10 cellular contexts compared by ENCODE assay signal in genomic region chr7:106772655-106773108, GRCh38.
A peak's percentile ranks its signal among the peaks of the same experiment; 100 is the strongest.
DNase-seq lines count a peak whose midpoint lies in the region; ATAC-seq and TF ChIP-seq lines count a peak whose summit lies in the region.
"Had no signal": no experiment of that assay in that cellular context is flagged by ENCODE, and none has a peak within 500 bp of the region (broad histone marks: within the 10 kb centered on the region; RNA-seq: fewer than 3 reads in every experiment).

No MANE protein-coding gene starts in this region.

- 82 to 92% methylated on average over 3 of the region's 3 CpGs for WGBS in testis, 2 donors

- BruUV-seq in PC-3 (replicated peaks; lab: Mats Ljungman, UMichigan): no TSS peak

- H3K36me3 ChIP-seq in PC-3 (ENCODE audit: low read depth, low read length) (no peaks in the 10 kb centered on the region; the same call in 1 of the 2 replicates), parathyroid adenoma (ENCODE audit: control insufficient read depth, insufficient read depth, low read length) (no peaks in the 10 kb centered on the region), testis (ENCODE audit: low read depth, missing control alignments) (no peaks in the 10 kb centered on the region)
- no peaks in the 10 kb centered on the region for H3K36me3 ChIP-seq in CD8-positive, alpha-beta T cell (ENCODE audit: insufficient read depth, low read length)

- no peaks in the 10 kb centered on the region for H3K9me3 ChIP-seq in PC-3 (ENCODE audit: low read length)
- H3K9me3 ChIP-seq in parathyroid adenoma (ENCODE audit: control insufficient read depth, low read length): no peaks in the 10 kb centered on the region
- H3K9me3 ChIP-seq in CD8-positive, alpha-beta T cell (ENCODE audit: low read length): no peaks in the 10 kb centered on the region
- no peaks in the 10 kb centered on the region for H3K9me3 ChIP-seq in testis

- peak overlapping the region; percentile 65 for H3K4me2 ChIP-seq in PC-3 (ENCODE audit: low read length)
- H3K4me2 ChIP-seq in parathyroid adenoma (ENCODE audit: low read length): no peak overlapping the region

- ATAC-seq in PC-3 (peak; percentile 21), GM18511 (IDR thresholded peaks at IDR 0.05; ENCODE audit: unreplicated experiment) (no peak)
- no peak for ATAC-seq in CD8-positive, alpha-beta T cell

- H4K20me1 ChIP-seq in PC-3 (ENCODE audit: low read length): no peaks in the 10 kb centered on the region

- no peak for TF ChIP-seq CTCF in PC-3 (conservative IDR thresholded peaks at IDR 0.05; ENCODE audit: low read depth, low read length)
- TF ChIP-seq CTCF in parathyroid adenoma (IDR thresholded peaks at IDR 0.05): no peak
- no peak for TF ChIP-seq CTCF in CD8-positive, alpha-beta T cell (IDR thresholded peaks at IDR 0.05)
- no peak for TF ChIP-seq CTCF in testis (IDR thresholded peaks at IDR 0.05)

- no peaks in the 10 kb centered on the region for H3K27me3 Mint-ChIP-seq in CD8-positive, alpha-beta T cell (ENCODE audit: low read depth)
- H3K27me3 Mint-ChIP-seq: central memory CD8-positive, alpha-beta T cell had no signal

- no peaks in the 10 kb centered on the region for H3K9me2 ChIP-seq in PC-3 (replicated peaks; ENCODE audit: low read length)

- H3K27me3 ChIP-seq in PC-3 (ENCODE audit: low read length): no peaks in the 10 kb centered on the region
- H3K27me3 ChIP-seq in parathyroid adenoma (ENCODE audit: control insufficient read depth, insufficient read depth, low read length): no peaks in the 10 kb centered on the region
- no peaks in the 10 kb centered on the region for H3K27me3 ChIP-seq in CD8-positive, alpha-beta T cell (ENCODE audit: insufficient read depth, low read length)
- no peaks in the 10 kb centered on the region for H3K27me3 ChIP-seq in testis

- peak; percentile 63 for DNase-seq in EL
- peak; percentile 77 for DNase-seq in PC-3
- peak; percentile 85 for DNase-seq in dermis blood vessel endothelial cell
- no peak for DNase-seq in CD8-positive, alpha-beta T cell
- no peak for DNase-seq in testis
- no peak for DNase-seq in amygdala (lab: John Stamatoyannopoulos, UW)
- DNase-seq: NCI-H446 treated with DMSO at 0.1 percent for 48 hours had no signal

- no peaks in the 10 kb centered on the region for H3K36me3 Mint-ChIP-seq in CD8-positive, alpha-beta T cell

- H3K9me3 Mint-ChIP-seq in CD8-positive, alpha-beta T cell: no peaks in the 10 kb centered on the region
- H3K9me3 Mint-ChIP-seq: central memory CD8-positive, alpha-beta T cell had no signal

- intact Hi-C loops in PC-3 (cut with micrococcal nuclease): no loop called here
- intact Hi-C loops in CD8-positive, alpha-beta T cell (cut with DNase I, micrococcal nuclease): no loop called here
- intact Hi-C loops in testis (cut with DNase I; ENCODE audit: low total_unique reads): no loop called here

- no peak overlapping the region for H2AFZ ChIP-seq in PC-3 (ENCODE audit: low read length)
- peak overlapping the region; percentile 1 for H2AFZ ChIP-seq in parathyroid adenoma

- CTCF ChIA-PET in PC-3 (lab: Charles Lee): no interaction called here
- CTCF ChIA-PET in CD8-positive, alpha-beta T cell (lab: Charles Lee): no interaction called here

- POLR2A ChIA-PET in PC-3 (lab: Charles Lee; ENCODE audit: unreplicated experiment): interaction anchor here (0.5 kb wide), 1 partner anchor 20 kb away, joined by 3 read pairs; no protein-coding TSS in a partner anchor
- POLR2A ChIA-PET in CD8-positive, alpha-beta T cell (lab: Charles Lee): no interaction called here

- H3K4me1 Mint-ChIP-seq in CD8-positive, alpha-beta T cell (ENCODE audit: low read depth): peaks cover 10% of the 10 kb centered on the region

- H3K27ac Mint-ChIP-seq in CD8-positive, alpha-beta T cell: no peak overlapping the region

- H3K79me2 ChIP-seq in PC-3 (ENCODE audit: low read length) (no peaks in the 10 kb centered on the region), parathyroid adenoma (no peaks in the 10 kb centered on the region)

- H3K4me3 Mint-ChIP-seq in CD8-positive, alpha-beta T cell: no peak overlapping the region
- H3K4me3 Mint-ChIP-seq: central memory CD8-positive, alpha-beta T cell had no signal

- H3K4me1 ChIP-seq in PC-3 (ENCODE audit: insufficient read depth, low read length) (peaks cover 70% of the 10 kb centered on the region), parathyroid adenoma (peaks cover 2% of the 10 kb centered on the region), testis (no peaks in the 10 kb centered on the region)
- H3K4me1 ChIP-seq in CD8-positive, alpha-beta T cell (ENCODE audit: insufficient read depth, low read length): peaks cover 9% of the 10 kb centered on the region

- TF ChIP-seq POLR2A in testis (IDR thresholded peaks at IDR 0.05): no peak

- peak overlapping the region; percentile 6; the same call in 1 of the 2 replicates for H3K4me3 ChIP-seq in PC-3 (ENCODE audit: low read length)
- no peak overlapping the region for H3K4me3 ChIP-seq in parathyroid adenoma (ENCODE audit: low read depth, low read length)
- H3K4me3 ChIP-seq in CD8-positive, alpha-beta T cell (ENCODE audit: low read depth, low read length): no peak overlapping the region
- no peak overlapping the region for H3K4me3 ChIP-seq in testis

- H3K27ac ChIP-seq in PC-3 (ENCODE audit: low read length) (peak overlapping the region; percentile 64), parathyroid adenoma (no peak overlapping the region), testis (no peak overlapping the region)
- no peak overlapping the region for H3K27ac ChIP-seq in CD8-positive, alpha-beta T cell (ENCODE audit: low read depth, low read length)

- H3F3A ChIP-seq in PC-3 (ENCODE audit: low read length, unreplicated experiment): peaks cover 17% of the 10 kb centered on the region

- H3K9ac ChIP-seq in PC-3 (ENCODE audit: low read length) (no peak overlapping the region), parathyroid adenoma (no peak overlapping the region)

Comparison
In these comparisons a context has a peak if more than half of its experiments do, and no peak if none do; other contexts are left out.
1. DNase-seq: peak in EL (single experiment), PC-3 (single experiment) and dermis blood vessel endothelial cell (single experiment); none in CD8-positive, alpha-beta T cell (0 of 7), testis (single experiment) and amygdala (0 of 56).